1 cellular context compared by ENCODE assay signal in the genomic region with DNA sequence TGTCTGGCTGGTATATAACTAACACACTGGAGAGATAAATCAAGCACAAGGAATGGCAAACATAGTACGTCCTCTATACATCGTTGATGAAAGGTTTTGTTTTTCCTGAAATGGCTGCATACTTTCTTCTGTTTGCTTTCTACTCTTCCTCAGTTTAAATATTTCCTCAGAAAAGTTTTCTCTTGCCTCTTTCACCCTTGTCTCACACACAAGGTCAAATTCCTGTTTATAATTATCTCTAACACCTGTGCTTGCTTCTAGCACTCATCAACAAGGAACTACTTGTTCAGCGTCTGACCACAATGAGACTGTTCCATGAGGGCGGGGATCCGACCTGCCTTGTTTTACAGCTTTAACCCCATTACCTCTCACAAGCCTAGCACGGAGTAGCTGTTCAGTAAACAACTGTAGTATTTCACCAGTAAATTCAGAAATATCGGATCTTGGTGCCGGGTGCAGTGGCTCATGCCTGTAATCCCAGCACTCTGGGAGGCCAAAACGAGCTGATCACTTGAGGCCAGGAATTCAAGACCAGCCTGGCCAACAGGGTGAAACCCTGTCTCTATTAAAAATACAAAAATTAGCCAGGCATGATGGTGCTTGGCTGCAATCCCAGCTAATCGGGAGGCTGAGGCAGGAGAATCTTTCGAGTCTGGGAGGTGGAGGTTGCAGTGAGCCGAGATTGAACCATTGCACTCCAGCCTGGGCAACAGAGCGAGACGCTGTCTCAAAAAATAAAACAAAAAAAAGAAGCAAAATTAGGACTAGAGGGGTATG.
A peak's percentile ranks its signal among the peaks of the same experiment; 100 is the strongest.
TF ChIP-seq lines count a peak whose summit lies in the region.

No MANE protein-coding gene starts in this region.

TF ChIP-seq in HepG2, 621 proteins besides CTCF, POLR2A, EP300 and RAD21 (continued from another document and continues in another):
- TF ChIP-seq KLF9 (CRISPR knock-in tag; IDR thresholded peaks at IDR 0.05; ENCODE audit: low read depth) (peak; percentile 46; the same call in 1 of the 2 replicates), NRL (CRISPR knock-in tag; IDR thresholded peaks at IDR 0.05; ENCODE audit: borderline replicate concordance) (no peak), GFI1 (CRISPR knock-in tag; IDR thresholded peaks at IDR 0.05; ENCODE audit: borderline replicate concordance) (peak; percentile 69), GZF1 (CRISPR knock-in tag; IDR thresholded peaks at IDR 0.05) (no peak), ZBTB20 (CRISPR knock-in tag; IDR thresholded peaks at IDR 0.05; ENCODE audit: borderline replicate concordance, low read depth) (peak; percentile 78), NR2F6 (IDR thresholded peaks at IDR 0.05) (peak; percentile 62; the same call in 1 of the 2 replicates), NR2F6 (CRISPR knock-in tag; IDR thresholded peaks at IDR 0.05) (peak; percentile 80), ETV5 (CRISPR knock-in tag; IDR thresholded peaks at IDR 0.05; ENCODE audit: borderline replicate concordance) (peak; percentile 47; the same call in 1 of the 2 replicates), ZNF121 (CRISPR knock-in tag; IDR thresholded peaks at IDR 0.05) (peak; percentile 52), MAFG (CRISPR knock-in tag; IDR thresholded peaks at IDR 0.05) (no peak), SP5 (CRISPR knock-in tag; IDR thresholded peaks at IDR 0.05; ENCODE audit: borderline replicate concordance, low read depth) (peak; percentile 91), SRSF4 (IDR thresholded peaks at IDR 0.05; ENCODE audit: low read depth, low read length, poor library complexity, severe bottlenecking) (no peak), ADNP (CRISPR knock-in tag; IDR thresholded peaks at IDR 0.05) (no peak), ZNF720 (CRISPR knock-in tag; IDR thresholded peaks at IDR 0.05) (no peak), ZFP36L1 (CRISPR knock-in tag; IDR thresholded peaks at IDR 0.05) (no peak), ZFP90 (CRISPR knock-in tag; IDR thresholded peaks at IDR 0.05; ENCODE audit: borderline replicate concordance) (peak; percentile 63; the same call in 1 of the 2 replicates), ZNF841 (CRISPR knock-in tag; IDR thresholded peaks at IDR 0.05; ENCODE audit: borderline replicate concordance) (no peak), ZNF772 (CRISPR knock-in tag; IDR thresholded peaks at IDR 0.05) (no peak), ZNF792 (CRISPR knock-in tag; IDR thresholded peaks at IDR 0.05) (peak; percentile 50; the same call in 1 of the 2 replicates), ZNF484 (CRISPR knock-in tag; IDR thresholded peaks at IDR 0.05; ENCODE audit: borderline replicate concordance, low read depth) (no peak), ISL2 (CRISPR knock-in tag; IDR thresholded peaks at IDR 0.05) (peak; percentile 93), STAG1 (CRISPR knock-in tag; IDR thresholded peaks at IDR 0.05) (no peak), ZNF260 (CRISPR knock-in tag; IDR thresholded peaks at IDR 0.05; ENCODE audit: borderline replicate concordance, low read depth) (no peak), SSRP1 (CRISPR knock-in tag; IDR thresholded peaks at IDR 0.05) (no peak), SIN3B (IDR thresholded peaks at IDR 0.05; ENCODE audit: low read length) (no peak), POGZ (CRISPR knock-in tag; IDR thresholded peaks at IDR 0.05) (peak; percentile 57; the same call in 1 of the 2 replicates), HIVEP1 (CRISPR knock-in tag; IDR thresholded peaks at IDR 0.05) (no peak)
- TF ChIP-seq, protein P1, sequence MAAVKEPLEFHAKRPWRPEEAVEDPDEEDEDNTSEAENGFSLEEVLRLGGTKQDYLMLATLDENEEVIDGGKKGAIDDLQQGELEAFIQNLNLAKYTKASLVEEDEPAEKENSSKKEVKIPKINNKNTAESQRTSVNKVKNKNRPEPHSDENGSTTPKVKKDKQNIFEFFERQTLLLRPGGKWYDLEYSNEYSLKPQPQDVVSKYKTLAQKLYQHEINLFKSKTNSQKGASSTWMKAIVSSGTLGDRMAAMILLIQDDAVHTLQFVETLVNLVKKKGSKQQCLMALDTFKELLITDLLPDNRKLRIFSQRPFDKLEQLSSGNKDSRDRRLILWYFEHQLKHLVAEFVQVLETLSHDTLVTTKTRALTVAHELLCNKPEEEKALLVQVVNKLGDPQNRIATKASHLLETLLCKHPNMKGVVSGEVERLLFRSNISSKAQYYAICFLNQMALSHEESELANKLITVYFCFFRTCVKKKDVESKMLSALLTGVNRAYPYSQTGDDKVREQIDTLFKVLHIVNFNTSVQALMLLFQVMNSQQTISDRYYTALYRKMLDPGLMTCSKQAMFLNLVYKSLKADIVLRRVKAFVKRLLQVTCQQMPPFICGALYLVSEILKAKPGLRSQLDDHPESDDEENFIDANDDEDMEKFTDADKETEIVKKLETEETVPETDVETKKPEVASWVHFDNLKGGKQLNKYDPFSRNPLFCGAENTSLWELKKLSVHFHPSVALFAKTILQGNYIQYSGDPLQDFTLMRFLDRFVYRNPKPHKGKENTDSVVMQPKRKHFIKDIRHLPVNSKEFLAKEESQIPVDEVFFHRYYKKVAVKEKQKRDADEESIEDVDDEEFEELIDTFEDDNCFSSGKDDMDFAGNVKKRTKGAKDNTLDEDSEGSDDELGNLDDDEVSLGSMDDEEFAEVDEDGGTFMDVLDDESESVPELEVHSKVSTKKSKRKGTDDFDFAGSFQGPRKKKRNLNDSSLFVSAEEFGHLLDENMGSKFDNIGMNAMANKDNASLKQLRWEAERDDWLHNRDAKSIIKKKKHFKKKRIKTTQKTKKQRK (IDR thresholded peaks at IDR 0.05; ENCODE audit: low read length) = no peak
- TF ChIP-seq, protein P2, sequence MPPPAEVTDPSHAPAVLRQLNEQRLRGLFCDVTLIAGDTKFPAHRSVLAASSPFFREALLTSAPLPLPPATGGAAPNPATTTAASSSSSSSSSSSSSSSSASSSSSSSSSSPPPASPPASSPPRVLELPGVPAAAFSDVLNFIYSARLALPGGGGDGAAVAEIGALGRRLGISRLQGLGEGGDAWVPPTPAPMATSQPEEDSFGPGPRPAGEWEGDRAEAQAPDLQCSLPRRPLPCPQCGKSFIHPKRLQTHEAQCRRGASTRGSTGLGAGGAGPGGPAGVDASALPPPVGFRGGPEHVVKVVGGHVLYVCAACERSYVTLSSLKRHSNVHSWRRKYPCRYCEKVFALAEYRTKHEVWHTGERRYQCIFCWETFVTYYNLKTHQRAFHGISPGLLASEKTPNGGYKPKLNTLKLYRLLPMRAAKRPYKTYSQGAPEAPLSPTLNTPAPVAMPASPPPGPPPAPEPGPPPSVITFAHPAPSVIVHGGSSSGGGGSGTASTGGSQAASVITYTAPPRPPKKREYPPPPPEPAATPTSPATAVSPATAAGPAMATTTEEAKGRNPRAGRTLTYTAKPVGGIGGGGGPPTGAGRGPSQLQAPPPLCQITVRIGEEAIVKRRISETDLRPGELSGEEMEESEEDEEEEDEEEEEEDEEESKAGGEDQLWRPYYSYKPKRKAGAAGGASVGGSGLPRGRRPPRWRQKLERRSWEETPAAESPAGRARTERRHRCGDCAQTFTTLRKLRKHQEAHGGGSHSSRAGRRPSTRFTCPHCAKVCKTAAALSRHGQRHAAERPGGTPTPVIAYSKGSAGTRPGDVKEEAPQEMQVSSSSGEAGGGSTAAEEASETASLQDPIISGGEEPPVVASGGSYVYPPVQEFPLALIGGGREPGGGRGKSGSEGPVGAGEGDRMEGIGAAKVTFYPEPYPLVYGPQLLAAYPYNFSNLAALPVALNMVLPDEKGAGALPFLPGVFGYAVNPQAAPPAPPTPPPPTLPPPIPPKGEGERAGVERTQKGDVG (CRISPR knock-in tag; IDR thresholded peaks at IDR 0.05; ENCODE audit: borderline replicate concordance) = 0 out of 2 replicates have a peak, but pooled peaks have one; percentile 54
- TF ChIP-seq, protein P3, sequence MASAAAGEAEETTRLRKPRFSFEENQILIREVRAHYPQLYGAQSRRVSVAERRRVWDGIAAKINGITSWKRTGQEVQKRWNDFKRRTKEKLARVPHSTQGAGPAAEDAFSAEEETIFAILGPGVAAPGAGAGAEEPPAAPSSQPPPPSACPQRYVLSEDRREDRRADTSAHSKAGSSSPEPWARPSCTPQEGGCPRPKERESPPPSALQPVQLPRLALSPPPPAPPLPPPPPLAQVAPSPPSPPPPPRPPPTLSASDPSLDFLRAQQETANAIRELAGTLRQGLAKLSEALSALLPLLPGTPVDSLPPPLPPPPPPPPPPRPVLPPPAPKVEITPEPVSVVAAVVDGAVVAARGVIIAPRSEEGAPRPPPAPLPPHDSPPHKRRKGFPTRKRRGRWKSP (CRISPR knock-in tag; IDR thresholded peaks at IDR 0.05) = 0 out of 2 replicates have a peak, but pooled peaks have one; percentile 43
- TF ChIP-seq, protein P4, sequence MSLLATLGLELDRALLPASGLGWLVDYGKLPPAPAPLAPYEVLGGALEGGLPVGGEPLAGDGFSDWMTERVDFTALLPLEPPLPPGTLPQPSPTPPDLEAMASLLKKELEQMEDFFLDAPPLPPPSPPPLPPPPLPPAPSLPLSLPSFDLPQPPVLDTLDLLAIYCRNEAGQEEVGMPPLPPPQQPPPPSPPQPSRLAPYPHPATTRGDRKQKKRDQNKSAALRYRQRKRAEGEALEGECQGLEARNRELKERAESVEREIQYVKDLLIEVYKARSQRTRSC (CRISPR knock-in tag; IDR thresholded peaks at IDR 0.05; ENCODE audit: low read depth) = no peak
- TF ChIP-seq, protein P5, sequence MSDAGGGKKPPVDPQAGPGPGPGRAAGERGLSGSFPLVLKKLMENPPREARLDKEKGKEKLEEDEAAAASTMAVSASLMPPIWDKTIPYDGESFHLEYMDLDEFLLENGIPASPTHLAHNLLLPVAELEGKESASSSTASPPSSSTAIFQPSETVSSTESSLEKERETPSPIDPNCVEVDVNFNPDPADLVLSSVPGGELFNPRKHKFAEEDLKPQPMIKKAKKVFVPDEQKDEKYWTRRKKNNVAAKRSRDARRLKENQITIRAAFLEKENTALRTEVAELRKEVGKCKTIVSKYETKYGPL (CRISPR knock-in tag; IDR thresholded peaks at IDR 0.05) = no peak
- TF ChIP-seq, protein P6, sequence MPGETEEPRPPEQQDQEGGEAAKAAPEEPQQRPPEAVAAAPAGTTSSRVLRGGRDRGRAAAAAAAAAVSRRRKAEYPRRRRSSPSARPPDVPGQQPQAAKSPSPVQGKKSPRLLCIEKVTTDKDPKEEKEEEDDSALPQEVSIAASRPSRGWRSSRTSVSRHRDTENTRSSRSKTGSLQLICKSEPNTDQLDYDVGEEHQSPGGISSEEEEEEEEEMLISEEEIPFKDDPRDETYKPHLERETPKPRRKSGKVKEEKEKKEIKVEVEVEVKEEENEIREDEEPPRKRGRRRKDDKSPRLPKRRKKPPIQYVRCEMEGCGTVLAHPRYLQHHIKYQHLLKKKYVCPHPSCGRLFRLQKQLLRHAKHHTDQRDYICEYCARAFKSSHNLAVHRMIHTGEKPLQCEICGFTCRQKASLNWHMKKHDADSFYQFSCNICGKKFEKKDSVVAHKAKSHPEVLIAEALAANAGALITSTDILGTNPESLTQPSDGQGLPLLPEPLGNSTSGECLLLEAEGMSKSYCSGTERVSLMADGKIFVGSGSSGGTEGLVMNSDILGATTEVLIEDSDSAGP (CRISPR knock-in tag; IDR thresholded peaks at IDR 0.05; ENCODE audit: borderline replicate concordance) = 0 out of 2 replicates have a peak, but pooled peaks have one; percentile 51
- TF ChIP-seq, protein P7, sequence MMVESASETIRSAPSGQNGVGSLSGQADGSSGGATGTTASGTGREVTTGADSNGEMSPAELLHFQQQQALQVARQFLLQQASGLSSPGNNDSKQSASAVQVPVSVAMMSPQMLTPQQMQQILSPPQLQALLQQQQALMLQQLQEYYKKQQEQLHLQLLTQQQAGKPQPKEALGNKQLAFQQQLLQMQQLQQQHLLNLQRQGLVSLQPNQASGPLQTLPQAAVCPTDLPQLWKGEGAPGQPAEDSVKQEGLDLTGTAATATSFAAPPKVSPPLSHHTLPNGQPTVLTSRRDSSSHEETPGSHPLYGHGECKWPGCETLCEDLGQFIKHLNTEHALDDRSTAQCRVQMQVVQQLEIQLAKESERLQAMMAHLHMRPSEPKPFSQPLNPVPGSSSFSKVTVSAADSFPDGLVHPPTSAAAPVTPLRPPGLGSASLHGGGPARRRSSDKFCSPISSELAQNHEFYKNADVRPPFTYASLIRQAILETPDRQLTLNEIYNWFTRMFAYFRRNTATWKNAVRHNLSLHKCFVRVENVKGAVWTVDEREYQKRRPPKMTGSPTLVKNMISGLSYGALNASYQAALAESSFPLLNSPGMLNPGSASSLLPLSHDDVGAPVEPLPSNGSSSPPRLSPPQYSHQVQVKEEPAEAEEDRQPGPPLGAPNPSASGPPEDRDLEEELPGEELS (CRISPR knock-in tag; IDR thresholded peaks at IDR 0.05) = peak; percentile 98
- TF ChIP-seq, protein P8, sequence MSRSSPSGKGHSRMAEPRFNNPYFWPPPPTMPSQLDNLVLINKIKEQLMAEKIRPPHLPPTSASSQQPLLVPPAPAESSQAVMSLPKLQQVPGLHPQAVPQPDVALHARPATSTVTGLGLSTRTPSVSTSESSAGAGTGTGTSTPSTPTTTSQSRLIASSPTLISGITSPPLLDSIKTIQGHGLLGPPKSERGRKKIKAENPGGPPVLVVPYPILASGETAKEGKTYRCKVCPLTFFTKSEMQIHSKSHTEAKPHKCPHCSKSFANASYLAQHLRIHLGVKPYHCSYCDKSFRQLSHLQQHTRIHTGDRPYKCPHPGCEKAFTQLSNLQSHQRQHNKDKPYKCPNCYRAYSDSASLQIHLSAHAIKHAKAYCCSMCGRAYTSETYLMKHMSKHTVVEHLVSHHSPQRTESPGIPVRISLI (CRISPR knock-in tag; IDR thresholded peaks at IDR 0.05; ENCODE audit: borderline replicate concordance) = no peak
- TF ChIP-seq, protein P9, sequence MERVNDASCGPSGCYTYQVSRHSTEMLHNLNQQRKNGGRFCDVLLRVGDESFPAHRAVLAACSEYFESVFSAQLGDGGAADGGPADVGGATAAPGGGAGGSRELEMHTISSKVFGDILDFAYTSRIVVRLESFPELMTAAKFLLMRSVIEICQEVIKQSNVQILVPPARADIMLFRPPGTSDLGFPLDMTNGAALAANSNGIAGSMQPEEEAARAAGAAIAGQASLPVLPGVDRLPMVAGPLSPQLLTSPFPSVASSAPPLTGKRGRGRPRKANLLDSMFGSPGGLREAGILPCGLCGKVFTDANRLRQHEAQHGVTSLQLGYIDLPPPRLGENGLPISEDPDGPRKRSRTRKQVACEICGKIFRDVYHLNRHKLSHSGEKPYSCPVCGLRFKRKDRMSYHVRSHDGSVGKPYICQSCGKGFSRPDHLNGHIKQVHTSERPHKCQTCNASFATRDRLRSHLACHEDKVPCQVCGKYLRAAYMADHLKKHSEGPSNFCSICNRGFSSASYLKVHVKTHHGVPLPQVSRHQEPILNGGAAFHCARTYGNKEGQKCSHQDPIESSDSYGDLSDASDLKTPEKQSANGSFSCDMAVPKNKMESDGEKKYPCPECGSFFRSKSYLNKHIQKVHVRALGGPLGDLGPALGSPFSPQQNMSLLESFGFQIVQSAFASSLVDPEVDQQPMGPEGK (CRISPR knock-in tag; IDR thresholded peaks at IDR 0.05) = peak; percentile 21; the same call in 1 of the 2 replicates
- TF ChIP-seq, protein P10, sequence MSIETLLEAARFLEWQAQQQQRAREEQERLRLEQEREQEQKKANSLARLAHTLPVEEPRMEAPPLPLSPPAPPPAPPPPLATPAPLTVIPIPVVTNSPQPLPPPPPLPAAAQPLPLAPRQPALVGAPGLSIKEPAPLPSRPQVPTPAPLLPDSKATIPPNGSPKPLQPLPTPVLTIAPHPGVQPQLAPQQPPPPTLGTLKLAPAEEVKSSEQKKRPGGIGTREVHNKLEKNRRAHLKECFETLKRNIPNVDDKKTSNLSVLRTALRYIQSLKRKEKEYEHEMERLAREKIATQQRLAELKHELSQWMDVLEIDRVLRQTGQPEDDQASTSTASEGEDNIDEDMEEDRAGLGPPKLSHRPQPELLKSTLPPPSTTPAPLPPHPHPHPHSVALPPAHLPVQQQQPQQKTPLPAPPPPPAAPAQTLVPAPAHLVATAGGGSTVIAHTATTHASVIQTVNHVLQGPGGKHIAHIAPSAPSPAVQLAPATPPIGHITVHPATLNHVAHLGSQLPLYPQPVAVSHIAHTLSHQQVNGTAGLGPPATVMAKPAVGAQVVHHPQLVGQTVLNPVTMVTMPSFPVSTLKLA (IDR thresholded peaks at IDR 0.05) = no peak
